ENCODE assay signal across 8 cellular contexts in genomic region chr2:37156857-37157714, GRCh38. TPM values are rescaled to one million over a fixed set of nuclear protein-coding genes. Genes with fewer than 3 reads are reported as not detected.
DNase-seq lines count a peak whose midpoint lies in the region; ATAC-seq and TF ChIP-seq lines count a peak whose summit lies in the region.

EIF2AK2 (minus strand) TSS chr2:37156980; CDS start chr2:37147806, 9,174 bp downstream.

- peaks cover 34% of the 10 kb centered on the region for H3K36me3 Mint-ChIP-seq in activated naive CD8-positive, alpha-beta T cell treated with anti-CD3 and anti-CD28 coated beads, Interleukin-2, amount 10 ng/mL, durations not matched to agents 7 days and 5 days

- peak within 1 kb of the TSS; percentile 72 for H3K27ac ChIP-seq in parathyroid adenoma
- peak within 1 kb of the TSS; percentile 79 to 93 (median 89) for H3K27ac ChIP-seq in thyroid gland

- peak within 1 kb of the TSS; percentile 89 for H3K4me3 ChIP-seq in GM12865 (ENCODE audit: low read depth, low read length)
- peak within 1 kb of the TSS; percentile 62 for H3K4me3 ChIP-seq in parathyroid adenoma (ENCODE audit: low read depth, low read length)
- peak within 1 kb of the TSS; percentile 74 to 90 (median 86) for H3K4me3 ChIP-seq in thyroid gland (replicated peaks in 1 of 3)

- H3K9me3 Mint-ChIP-seq in activated naive CD8-positive, alpha-beta T cell treated with anti-CD3 and anti-CD28 coated beads, Interleukin-2, amount 10 ng/mL, durations not matched to agents 7 days and 5 days: peaks cover 2% of the 10 kb centered on the region

- no peaks in the 10 kb centered on the region for H3K27me3 Mint-ChIP-seq in activated naive CD8-positive, alpha-beta T cell treated with anti-CD3 and anti-CD28 coated beads, Interleukin-2, amount 10 ng/mL, durations not matched to agents 7 days and 5 days

- peak in 1 of 2 donors; percentile 59 for TF ChIP-seq POLR2A in thyroid gland (IDR thresholded peaks at IDR 0.05)

- intact Hi-C loops in Right ventricle myocardium superior (cut with DNase I): no loop called here
- intact Hi-C loops in thyroid gland (cut with DNase I): no loop called here

- peaks cover 9% of the 10 kb centered on the region for H3K4me1 ChIP-seq in parathyroid adenoma
- peaks cover 4 to 11% of the 10 kb centered on the region in 2 donors for H3K4me1 ChIP-seq in thyroid gland

- ATAC-seq in HG02678 (IDR thresholded peaks at IDR 0.05; ENCODE audit: unreplicated experiment) (peak; percentile 89), Right ventricle myocardium superior (ENCODE audit: poor library complexity) (peak; percentile 97)
- peak; percentile 96 for ATAC-seq in activated naive CD8-positive, alpha-beta T cell treated with anti-CD3 and anti-CD28 coated beads, Interleukin-2, amount 10 ng/mL, durations not matched to agents 7 days and 5 days (ENCODE audit: low read depth)

- TF ChIP-seq CTCF in GM12865 (IDR thresholded peaks at IDR 0.05; ENCODE audit: insufficient read depth, low read depth, low read length, missing control alignments): no peak
- no peak for TF ChIP-seq CTCF in parathyroid adenoma (IDR thresholded peaks at IDR 0.05)
- no peak for TF ChIP-seq CTCF in thyroid gland (IDR thresholded peaks at IDR 0.05)

- H3K9ac ChIP-seq in parathyroid adenoma: peak within 1 kb of the TSS; percentile 83

- peak within 1 kb of the TSS; percentile 90 for H2AFZ ChIP-seq in parathyroid adenoma

- H3K36me3 ChIP-seq in parathyroid adenoma (ENCODE audit: control insufficient read depth, insufficient read depth, low read length) (no peaks in the 10 kb centered on the region), thyroid gland (no peaks in the 10 kb centered on the region)

- POLR2A ChIA-PET in activated naive CD8-positive, alpha-beta T cell treated with anti-CD3 and anti-CD28 coated beads, Interleukin-2, amount 10 ng/mL, durations not matched to agents 7 days and 5 days (lab: Charles Lee): interaction anchor here (0.7 to 3.0 kb wide), 16 partner anchors 10 to 1509 kb away, joined by 3 to 27 read pairs (median 4); partner anchors contain the start of genes CDC42EP3, CEBPZ, CEBPZOS and GALM

- peaks cover 28% of the 10 kb centered on the region for H3K79me2 ChIP-seq in parathyroid adenoma

- peak within 1 kb of the TSS; percentile 96 for H3K27ac Mint-ChIP-seq in activated naive CD8-positive, alpha-beta T cell treated with anti-CD3 and anti-CD28 coated beads, Interleukin-2, amount 10 ng/mL, durations not matched to agents 7 days and 5 days

- peaks cover 39% of the 10 kb centered on the region for H3K4me1 Mint-ChIP-seq in activated naive CD8-positive, alpha-beta T cell treated with anti-CD3 and anti-CD28 coated beads, Interleukin-2, amount 10 ng/mL, durations not matched to agents 7 days and 5 days

- 28% methylated on average over 18 to 19 of the region's 55 CpGs for WGBS in thyroid gland, 2 donors

- no peaks in the 10 kb centered on the region for H3K27me3 ChIP-seq in parathyroid adenoma (ENCODE audit: control insufficient read depth, insufficient read depth, low read length)
- H3K27me3 ChIP-seq in thyroid gland: no peaks in the 10 kb centered on the region

- H3K9me3 ChIP-seq in parathyroid adenoma (ENCODE audit: control insufficient read depth, low read length) (no peaks in the 10 kb centered on the region), thyroid gland (no peaks in the 10 kb centered on the region)

- peak within 1 kb of the TSS; percentile 96 for H3K4me3 Mint-ChIP-seq in activated naive CD8-positive, alpha-beta T cell treated with anti-CD3 and anti-CD28 coated beads, Interleukin-2, amount 10 ng/mL, durations not matched to agents 7 days and 5 days

- peak; percentile 93 for DNase-seq in GM12865 (ENCODE audit: low read depth)
- peak; percentile 55 for DNase-seq in NCI-H128 (lab: John Stamatoyannopoulos, UW; ENCODE audit: unreplicated experiment)
- DNase-seq in SW 1271 (lab: John Stamatoyannopoulos, UW): peak; percentile 77 to 88
- DNase-seq in activated naive CD8-positive, alpha-beta T cell treated with anti-CD3 and anti-CD28 coated beads, Interleukin-2, amount 10 ng/mL, durations not matched to agents 7 days and 5 days: peak; percentile 87
- peak; percentile 91 for DNase-seq in Right ventricle myocardium superior
- DNase-seq in thyroid gland: peak; percentile 89 to 90

- H3K4me2 ChIP-seq in parathyroid adenoma (ENCODE audit: low read length): peak within 1 kb of the TSS; percentile 71

RNA-seq across cellular contexts. Expression of gene EIF2AK2, which starts in this region (rescaled TPM):
- total RNA-seq in activated naive CD8-positive, alpha-beta T cell treated with anti-CD3 and anti-CD28 coated beads, Interleukin-2, amount 10 ng/mL, durations not matched to agents 7 days and 5 days: 100 to 1,000 TPM; 101 to 121 TPM
- 17.5 TPM for total RNA-seq in Right ventricle myocardium superior
- 10 to 100 TPM; 28.6 to 41.7 (median 31.0) TPM for total RNA-seq in thyroid gland

Comparison
In these comparisons a context has a peak if more than half of its experiments do, and no peak if none do; other contexts are left out.
1. Peak in every context shown above with its lines: DNase-seq, ATAC-seq, H3K4me3 ChIP-seq and H3K27ac ChIP-seq.